17 cellular contexts compared by ENCODE assay signal in the genomic region with DNA sequence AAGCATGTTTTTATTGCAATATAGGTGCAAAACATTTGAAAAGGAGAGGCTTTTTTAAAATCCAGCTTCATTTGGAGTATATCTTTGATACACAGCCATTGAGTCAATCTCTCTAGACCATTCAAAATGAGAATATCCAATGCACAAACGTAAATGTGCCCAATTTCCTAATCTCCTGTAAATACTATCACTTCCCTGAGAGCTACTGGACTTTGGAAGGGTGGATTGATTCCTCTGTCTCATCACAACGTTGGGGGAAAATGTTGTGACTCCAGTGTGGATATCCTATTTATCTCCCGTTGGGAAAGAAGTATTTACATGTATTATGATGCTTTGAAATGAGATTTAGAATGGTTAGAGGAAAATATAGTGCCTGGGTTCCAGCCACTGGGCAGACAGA.
"Had no signal": no experiment of that assay in that cellular context is flagged by ENCODE, and none has a peak within 500 bp of the region (broad histone marks: within the 10 kb centered on the region; RNA-seq: fewer than 3 reads in every experiment).

No MANE protein-coding gene starts in this region.

- H3K27me3 ChIP-seq: esophagus muscularis mucosa, foreskin keratinocyte, gastroesophageal sphincter, heart left ventricle, hepatocyte had no signal

- ATAC-seq: foreskin keratinocyte, gastroesophageal sphincter, heart left ventricle, left cardiac atrium, lower lobe of right lung, mucosa of descending colon had no signal

- H3K27ac ChIP-seq: coronary artery, dorsolateral prefrontal cortex, esophagus muscularis mucosa, foreskin keratinocyte, gastroesophageal sphincter, heart left ventricle, hepatocyte, left ventricle myocardium inferior, lower lobe of right lung had no signal

- H3K4me1 ChIP-seq: esophagus muscularis mucosa, foreskin keratinocyte, gastroesophageal sphincter, heart left ventricle, left ventricle myocardium inferior, lower lobe of right lung had no signal

- H3K4me3 ChIP-seq: coronary artery, dorsolateral prefrontal cortex, esophagus muscularis mucosa, gastroesophageal sphincter, heart left ventricle, hepatocyte, left ventricle myocardium inferior, lower lobe of right lung, mucosa of descending colon had no signal

- H3K36me3 ChIP-seq: esophagus muscularis mucosa, gastroesophageal sphincter, heart left ventricle, left ventricle myocardium inferior, lower lobe of right lung had no signal

- H3K79me2 ChIP-seq: hepatocyte had no signal

- H2AFZ ChIP-seq: hepatocyte had no signal

- H3K4me2 ChIP-seq: hepatocyte had no signal

- H3K9me3 ChIP-seq: gastroesophageal sphincter, heart left ventricle, left ventricle myocardium inferior, lower lobe of right lung, mucosa of descending colon had no signal

- DNase-seq: dermis blood vessel endothelial cell; dorsolateral prefrontal cortex; effector CD4-positive, alpha-beta T cell; effector memory CD4-positive, alpha-beta T cell; foreskin keratinocyte; heart left ventricle; hypothalamus; left cardiac atrium; left ventricle myocardium inferior; lower lobe of right lung; mesenchymal stem cell; mucosa of descending colon; naive B cell had no signal
